13 cellular contexts compared by ENCODE assay signal in the genomic region with DNA sequence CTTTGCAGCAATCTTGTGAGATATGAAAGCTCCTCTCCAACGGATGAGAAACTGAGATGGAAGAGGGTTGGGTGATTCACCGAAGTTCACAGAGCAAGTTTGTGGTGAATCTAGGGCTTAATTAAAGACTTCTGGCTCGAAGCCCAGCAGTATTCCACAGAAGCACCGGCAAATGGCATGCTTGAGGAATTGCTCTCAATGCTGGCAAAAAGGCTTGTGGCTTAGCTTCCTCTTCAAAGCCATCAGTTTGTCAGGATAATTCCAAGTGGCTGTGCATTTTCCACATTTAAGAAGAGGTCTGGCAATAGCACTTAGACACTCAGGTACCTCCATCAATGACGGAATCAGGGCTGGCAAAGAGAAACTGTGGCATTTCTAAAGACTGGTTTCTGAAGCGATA.
A peak's percentile ranks its signal among the peaks of the same experiment; 100 is the strongest.
DNase-seq lines count a peak whose midpoint lies in the region; ATAC-seq and TF ChIP-seq lines count a peak whose summit lies in the region.
"Had no signal": no experiment of that assay in that cellular context is flagged by ENCODE, and none has a peak within 500 bp of the region (broad histone marks: within the 10 kb centered on the region; RNA-seq: fewer than 3 reads in every experiment).

No MANE protein-coding gene starts in this region.

- H3K27me3 Mint-ChIP-seq in CD8-positive, alpha-beta memory T cell = peaks cover 7 to 18% of the 10 kb centered on the region in 2 donors

- H3K36me3 Mint-ChIP-seq in CD8-positive, alpha-beta memory T cell = no peaks in the 10 kb centered on the region

- peaks cover 4% of the 10 kb centered on the region for H3K27me3 ChIP-seq in CD8-positive, alpha-beta memory T cell (ENCODE audit: insufficient read depth, low read length, poor library complexity, severe bottlenecking)
- H3K27me3 ChIP-seq: upper lobe of right lung had no signal

- peaks cover 13 to 25% (median 15%) of the 10 kb centered on the region in 5 donors for H3K9me3 Mint-ChIP-seq in CD8-positive, alpha-beta memory T cell

- no peaks in the 10 kb centered on the region for H3K36me3 ChIP-seq in CD8-positive, alpha-beta memory T cell (ENCODE audit: insufficient read depth, low read length)
- H3K36me3 ChIP-seq: upper lobe of right lung had no signal

- no peak for TF ChIP-seq CTCF in GM10266 (IDR thresholded peaks at IDR 0.05; ENCODE audit: control insufficient read depth, insufficient read depth, low read depth, missing control alignments)

- no peak overlapping the region for H3K4me3 ChIP-seq in CD8-positive, alpha-beta memory T cell (ENCODE audit: low read length)
- H3K4me3 ChIP-seq: upper lobe of right lung had no signal

- DNase-seq in NCI-H345 (lab: John Stamatoyannopoulos, UW) (peak; percentile 51), NCI-H345 treated with DMSO at 0.1 percent for 48 hours (lab: John Stamatoyannopoulos, UW; ENCODE audit: unreplicated experiment) (no peak), NCI-H2227 (lab: John Stamatoyannopoulos, UW; ENCODE audit: unreplicated experiment) (peak; percentile 85), dedifferentiated amniotic fluid mesenchymal stem cell (ENCODE audit: extremely low spot score) (peak; percentile 48), stromal cell of bone marrow (ENCODE audit: low read depth) (peak; percentile 85), GM10266 (ENCODE audit: extremely low spot score) (no peak)
- no peak for DNase-seq in CD8-positive, alpha-beta memory T cell
- DNase-seq: activated CD4-positive, CD25-positive, alpha-beta regulatory T cell; glutamatergic neuron; naive thymus-derived CD8-positive, alpha-beta T cell; stimulated activated CD4-positive, alpha-beta T cell treated with anti-CD3 and anti-CD28 coated beads, Interleukin-2, amount 100 ng/mL, for 48 hours; upper lobe of right lung had no signal

- peaks cover 0 to 6% (median 4%) of the 10 kb centered on the region in 3 donors for H3K4me1 Mint-ChIP-seq in CD8-positive, alpha-beta memory T cell
- H3K4me1 Mint-ChIP-seq: naive thymus-derived CD8-positive, alpha-beta T cell had no signal

- H3K27ac Mint-ChIP-seq in CD8-positive, alpha-beta memory T cell = no peak overlapping the region
- H3K27ac Mint-ChIP-seq: naive thymus-derived CD8-positive, alpha-beta T cell had no signal

- H3K4me1 ChIP-seq in CD8-positive, alpha-beta memory T cell (ENCODE audit: insufficient read depth, low read length) = no peaks in the 10 kb centered on the region
- H3K4me1 ChIP-seq: upper lobe of right lung had no signal

- CTCF ChIA-PET in CD8-positive, alpha-beta memory T cell (lab: Charles Lee) = no interaction called here

- no peak overlapping the region for H3K27ac ChIP-seq in CD8-positive, alpha-beta memory T cell (ENCODE audit: low read depth, low read length)
- H3K27ac ChIP-seq: upper lobe of right lung had no signal

- no peak for ATAC-seq in GM18519 (IDR thresholded peaks at IDR 0.05; ENCODE audit: low FRiP score, unreplicated experiment)
- ATAC-seq: naive thymus-derived CD8-positive, alpha-beta T cell; upper lobe of right lung had no signal

- no peak overlapping the region for H3K4me3 Mint-ChIP-seq in CD8-positive, alpha-beta memory T cell
- H3K4me3 Mint-ChIP-seq: naive thymus-derived CD8-positive, alpha-beta T cell had no signal

- H3K9me3 ChIP-seq in CD8-positive, alpha-beta memory T cell (ENCODE audit: low read length) = peaks cover 6% of the 10 kb centered on the region
- H3K9me3 ChIP-seq: upper lobe of right lung had no signal

- POLR2A ChIA-PET in CD8-positive, alpha-beta memory T cell (lab: Charles Lee) = no interaction called here

Comparison
In these comparisons a context has a peak if more than half of its experiments do, and no peak if none do; other contexts are left out.
1. DNase-seq: peak in NCI-H345 (single experiment), NCI-H2227 (single experiment), dedifferentiated amniotic fluid mesenchymal stem cell (single experiment) and stromal cell of bone marrow (single experiment); none in NCI-H345 treated with DMSO at 0.1 percent for 48 hours (single experiment), CD8-positive, alpha-beta memory T cell (0 of 5) and GM10266 (single experiment).